In genomic region chr22:40178417-40179409, GRCh38 we compare ENCODE assay signal across 8 cellular contexts. TPM values are rescaled to one million over a fixed set of nuclear protein-coding genes. Genes with fewer than 3 reads are reported as not detected.
A peak's percentile ranks its signal among the peaks of the same experiment; 100 is the strongest.
DNase-seq lines count a peak whose midpoint lies in the region; ATAC-seq and TF ChIP-seq lines count a peak whose summit lies in the region.

No MANE protein-coding gene starts in this region.

- H3K27ac Mint-ChIP-seq in progenitor cell of endocrine pancreas, result peak overlapping the region; percentile 98

- peak overlapping the region; percentile 96 for H3K4me3 Mint-ChIP-seq in progenitor cell of endocrine pancreas (ENCODE audit: low read depth)

- peak overlapping the region; percentile 93 for H3K27ac ChIP-seq in left ventricle myocardium inferior (replicated peaks)

- intact Hi-C loops in left ventricle myocardium inferior (cut with micrococcal nuclease), result no loop called here

- peak; percentile 23 for TF ChIP-seq POLR2A in GM18951 (IDR thresholded peaks at IDR 0.05; ENCODE audit: extremely low read depth, insufficient read depth, insufficient read length)

- DNase-seq in ACHN (peak; percentile 51), NT2/D1 (ENCODE audit: low read depth, low spot score) (no peak), adipocyte (ENCODE audit: low read depth) (peak; percentile 71), left ventricle myocardium inferior (peak; percentile 28), progenitor cell of endocrine pancreas (ENCODE audit: low spot score, unreplicated experiment) (no peak)

- H3K27me3 ChIP-seq in NT2/D1 (ENCODE audit: insufficient read depth, insufficient read length) (no peaks in the 10 kb centered on the region), adipocyte (replicated peaks; ENCODE audit: control insufficient read depth, insufficient read depth, low read length) (no peaks in the 10 kb centered on the region), left ventricle myocardium inferior (ENCODE audit: low read depth) (no peaks in the 10 kb centered on the region)

- no peaks in the 10 kb centered on the region for H3K36me3 Mint-ChIP-seq in progenitor cell of endocrine pancreas (ENCODE audit: insufficient read depth)

- H3K4me1 ChIP-seq in NT2/D1 (ENCODE audit: insufficient read depth, insufficient read length) (no peaks in the 10 kb centered on the region), adipocyte (ENCODE audit: control insufficient read depth, insufficient read depth, low read length) (peaks cover 59% of the 10 kb centered on the region), left ventricle myocardium inferior (peaks cover 85% of the 10 kb centered on the region)

- TF ChIP-seq CTCF in left ventricle myocardium inferior (IDR thresholded peaks at IDR 0.05; ENCODE audit: borderline replicate concordance) (no peak), progenitor cell of endocrine pancreas (IDR thresholded peaks at IDR 0.05; ENCODE audit: unreplicated experiment) (no peak)

- no peaks in the 10 kb centered on the region for H3K9me3 ChIP-seq in NT2/D1 (ENCODE audit: insufficient read depth, low read length)
- H3K9me3 ChIP-seq in adipocyte (ENCODE audit: control insufficient read depth, low read length), result no peaks in the 10 kb centered on the region
- no peaks in the 10 kb centered on the region for H3K9me3 ChIP-seq in left ventricle myocardium inferior (replicated peaks)

- H3K4me3 ChIP-seq in NT2/D1 (ENCODE audit: insufficient read length, low read depth) (peak overlapping the region; percentile 50), adipocyte (ENCODE audit: low read length) (peak overlapping the region; percentile 94), left ventricle myocardium inferior (peak overlapping the region; percentile 78)

- peaks cover 3% of the 10 kb centered on the region for H3K36me3 ChIP-seq in NT2/D1 (ENCODE audit: insufficient read depth, insufficient read length, low read length)
- no peaks in the 10 kb centered on the region for H3K36me3 ChIP-seq in adipocyte (ENCODE audit: control insufficient read depth, insufficient read depth, low read length, severe bottlenecking)
- H3K36me3 ChIP-seq in left ventricle myocardium inferior, result no peaks in the 10 kb centered on the region

- ATAC-seq in GM18519 (IDR thresholded peaks at IDR 0.05; ENCODE audit: low FRiP score, unreplicated experiment) (no peak), GM21723 (IDR thresholded peaks at IDR 0.05; ENCODE audit: unreplicated experiment) (no peak)

- no peaks in the 10 kb centered on the region for H3K27me3 Mint-ChIP-seq in progenitor cell of endocrine pancreas

- in situ Hi-C loops in ACHN (cut with HindIII; ENCODE audit: low pct_ligation_motif_present, low pct_unique_long_range_greater_than_20kb, low sequenced_read_pairs) (no loop called here), GM18951 (cut with MboI; ENCODE audit: low sequenced_read_pairs, unreplicated experiment) (no loop called here)

- H3K4me1 Mint-ChIP-seq in progenitor cell of endocrine pancreas (ENCODE audit: low read depth), result peaks cover 48% of the 10 kb centered on the region

- H3K9me3 Mint-ChIP-seq in progenitor cell of endocrine pancreas (ENCODE audit: low read depth), result no peaks in the 10 kb centered on the region

- H3K9ac ChIP-seq in NT2/D1 (ENCODE audit: insufficient read length, low read depth), result peak overlapping the region; percentile 90
- peak overlapping the region; percentile 95 for H3K9ac ChIP-seq in adipocyte (ENCODE audit: low read length)

RNA-seq across cellular contexts. Expression of gene TNRC6B, which starts 1.0 kb away (rescaled TPM):
- total RNA-seq in left ventricle myocardium inferior, result 43.8 TPM
- 65.8 and 73.2 TPM in 2 replicates for total RNA-seq in progenitor cell of endocrine pancreas

Comparison
In these comparisons a context has a peak if more than half of its experiments do, and no peak if none do; other contexts are left out.
1. DNase-seq: peak in ACHN (single experiment), adipocyte (single experiment) and left ventricle myocardium inferior (single experiment); none in NT2/D1 (single experiment) and progenitor cell of endocrine pancreas (single experiment).
2. Peak in every context shown above with its lines, with median percentiles within 50 percentile points of each other: H3K4me3 ChIP-seq.